ENCODE assay signal across 24 cellular contexts in genomic region chrX:41164469-41164868, GRCh38.
DNase-seq lines count a peak whose midpoint lies in the region; ATAC-seq and TF ChIP-seq lines count a peak whose summit lies in the region.
"Had no signal": no experiment of that assay in that cellular context is flagged by ENCODE, and none has a peak within 500 bp of the region (broad histone marks: within the 10 kb centered on the region; RNA-seq: fewer than 3 reads in every experiment).

No MANE protein-coding gene starts in this region.

- no peaks in the 10 kb centered on the region for H3K27me3 Mint-ChIP-seq in nephron (ENCODE audit: low read depth)
- no peaks in the 10 kb centered on the region for H3K27me3 Mint-ChIP-seq in stimulated activated naive B cell treated with anti-CD40 and anti-IgM and Interleukin-4, amounts not matched to agents 10 μg/mL and 1 μg/mL and 100 μg/mL, for 72 hours
- H3K27me3 Mint-ChIP-seq: activated CD4-positive, alpha-beta memory T cell treated with anti-CD3 and anti-CD28 coated beads for 36 hours; dendritic cell treated with granulocyte-macrophage colony-stimulating factor and Interleukin-4, amounts not matched to agents 40 ng/mL and 50 ng/mL, for 4 days; memory B cell had no signal

- peak; percentile 3 for DNase-seq in DMS53 (lab: John Stamatoyannopoulos, UW)
- DNase-seq in DMS53 treated with DMSO at 0.1 percent for 48 hours (lab: John Stamatoyannopoulos, UW; ENCODE audit: unreplicated experiment): no peak
- peak; percentile 34 for DNase-seq in G401 (ENCODE audit: low spot score)
- DNase-seq in NCI-H2171 (lab: John Stamatoyannopoulos, UW): peak; percentile 4
- no peak for DNase-seq in stimulated activated naive B cell treated with anti-CD40 and anti-IgM and Interleukin-4, amounts not matched to agents 10 μg/mL and 1 μg/mL and 100 μg/mL, for 72 hours
- no peak for DNase-seq in sciatic nerve (ENCODE audit: low spot score)
- DNase-seq: 8988T; activated CD4-positive, alpha-beta memory T cell treated with anti-CD3 and anti-CD28 coated beads for 36 hours; activated naive CD4-positive, alpha-beta T cell treated with Interleukin-2 at 50 U/mL for 16 hours; AML-193; CD8-positive, alpha-beta T cell; glutamatergic neuron; GM23248; kidney glomerular epithelial cell; NCI-H1436; NCI-H774; occipital lobe; Right ventricle myocardium superior; SW 1271; trophoblast cell had no signal

- peaks cover 42% of the 10 kb centered on the region for H3K36me3 Mint-ChIP-seq in nephron (ENCODE audit: low read depth)
- H3K36me3 Mint-ChIP-seq in stimulated activated naive B cell treated with anti-CD40 and anti-IgM and Interleukin-4, amounts not matched to agents 10 μg/mL and 1 μg/mL and 100 μg/mL, for 72 hours: peaks cover 2 to 40% of the 10 kb centered on the region in 2 donors

- ATAC-seq in stimulated activated naive B cell treated with anti-CD40 and anti-IgM and Interleukin-4, amounts not matched to agents 10 μg/mL and 1 μg/mL and 100 μg/mL, for 72 hours (replicated peaks): no peak
- ATAC-seq in HG02623 (IDR thresholded peaks at IDR 0.05; ENCODE audit: unreplicated experiment) (no peak), sciatic nerve (no peak)
- ATAC-seq: CD8-positive, alpha-beta T cell had no signal

- H3K27ac Mint-ChIP-seq in nephron: peak overlapping the region in 2 of 3 experiments; percentile 14 to 36
- no peak overlapping the region for H3K27ac Mint-ChIP-seq in stimulated activated naive B cell treated with anti-CD40 and anti-IgM and Interleukin-4, amounts not matched to agents 10 μg/mL and 1 μg/mL and 100 μg/mL, for 72 hours
- H3K27ac Mint-ChIP-seq: activated CD4-positive, alpha-beta memory T cell treated with anti-CD3 and anti-CD28 coated beads for 36 hours; CD8-positive, alpha-beta T cell; dendritic cell treated with granulocyte-macrophage colony-stimulating factor and Interleukin-4, amounts not matched to agents 40 ng/mL and 50 ng/mL, for 4 days; memory B cell had no signal

- intact Hi-C loops in sciatic nerve (cut with DNase I): no loop called here

- no peaks in the 10 kb centered on the region for H3K4me1 Mint-ChIP-seq in nephron
- no peaks in the 10 kb centered on the region for H3K4me1 Mint-ChIP-seq in stimulated activated naive B cell treated with anti-CD40 and anti-IgM and Interleukin-4, amounts not matched to agents 10 μg/mL and 1 μg/mL and 100 μg/mL, for 72 hours
- H3K4me1 Mint-ChIP-seq: memory B cell had no signal

- in situ Hi-C loops in G401 (cut with HindIII; ENCODE audit: low sequenced_read_pairs): no loop called here

- no peaks in the 10 kb centered on the region for H3K9me3 Mint-ChIP-seq in nephron
- no peaks in the 10 kb centered on the region for H3K9me3 Mint-ChIP-seq in stimulated activated naive B cell treated with anti-CD40 and anti-IgM and Interleukin-4, amounts not matched to agents 10 μg/mL and 1 μg/mL and 100 μg/mL, for 72 hours
- H3K9me3 Mint-ChIP-seq: activated CD4-positive, alpha-beta memory T cell treated with anti-CD3 and anti-CD28 coated beads for 36 hours; CD8-positive, alpha-beta T cell; dendritic cell treated with granulocyte-macrophage colony-stimulating factor and Interleukin-4, amounts not matched to agents 40 ng/mL and 50 ng/mL, for 4 days; memory B cell had no signal

- TF ChIP-seq CTCF in nephron (IDR thresholded peaks at IDR 0.05; ENCODE audit: unreplicated experiment in 3 of 3): no peak

- H3K4me3 Mint-ChIP-seq in nephron: no peak overlapping the region
- H3K4me3 Mint-ChIP-seq in stimulated activated naive B cell treated with anti-CD40 and anti-IgM and Interleukin-4, amounts not matched to agents 10 μg/mL and 1 μg/mL and 100 μg/mL, for 72 hours: no peak overlapping the region
- H3K4me3 Mint-ChIP-seq: activated CD4-positive, alpha-beta memory T cell treated with anti-CD3 and anti-CD28 coated beads for 36 hours; CD8-positive, alpha-beta T cell; dendritic cell treated with granulocyte-macrophage colony-stimulating factor and Interleukin-4, amounts not matched to agents 40 ng/mL and 50 ng/mL, for 4 days; memory B cell had no signal

Comparison
In these comparisons a context has a peak if more than half of its experiments do, and no peak if none do; other contexts are left out.
1. DNase-seq: peak in DMS53 (single experiment), G401 (single experiment) and NCI-H2171 (single experiment); none in DMS53 treated with DMSO at 0.1 percent for 48 hours (single experiment), stimulated activated naive B cell treated with anti-CD40 and anti-IgM and Interleukin-4, amounts not matched to agents 10 μg/mL and 1 μg/mL and 100 μg/mL, for 72 hours (single experiment) and sciatic nerve (single experiment).